In the genomic region with DNA sequence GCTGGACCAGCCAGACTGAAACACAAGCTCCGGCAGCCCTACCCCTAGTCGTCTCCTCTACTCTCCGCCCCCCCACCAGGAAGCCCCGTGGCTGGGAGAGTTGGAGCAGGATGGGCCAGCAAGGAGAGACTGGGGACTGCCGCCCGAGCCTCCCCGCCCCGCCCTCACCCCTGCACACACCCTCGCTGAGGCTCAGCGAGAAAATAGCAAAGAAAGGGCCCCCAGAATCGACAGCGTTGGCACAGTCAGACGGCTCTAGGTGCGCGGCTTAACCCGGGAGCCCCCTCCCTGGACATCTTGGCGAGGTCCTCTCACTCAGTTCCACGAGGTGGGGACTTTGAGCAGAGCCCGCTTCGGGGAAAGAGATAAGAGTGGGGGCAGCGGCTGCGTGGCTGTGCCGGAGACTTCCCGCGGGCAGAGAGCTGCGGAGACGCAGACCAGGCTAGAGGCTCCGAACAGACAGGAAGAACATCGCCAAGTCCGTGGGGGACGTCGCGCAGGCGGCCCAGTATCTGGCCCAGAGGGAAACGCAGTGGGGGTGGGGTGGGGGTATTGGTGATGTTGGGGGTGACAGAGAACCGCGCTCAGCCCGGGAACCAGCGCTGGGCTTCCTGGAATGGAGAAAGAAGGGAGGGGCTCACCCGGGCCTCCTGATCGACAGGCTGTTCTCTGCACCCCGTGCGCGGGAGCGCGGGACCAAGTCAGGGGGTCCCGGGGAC, we compare ENCODE assay signal across 6 cellular contexts. TPM values are rescaled to one million over a fixed set of nuclear protein-coding genes. Genes with fewer than 3 reads are reported as not detected.
DNase-seq lines count a peak whose midpoint lies in the region; ATAC-seq, FAIRE-seq and TF ChIP-seq lines count a peak whose summit lies in the region.

No MANE protein-coding gene starts in this region.

- WGBS in GM12878 (ENCODE audit: insufficient coverage, insufficient replicate concordance, low lambda C conversion rate, missing lambda C conversion rate), result 2% methylated on average over 32 of the region's 47 CpGs

- H3K4me3 ChIP-seq in GM06990 (replicated peaks; ENCODE audit: low read depth, low read length) (peak overlapping the region; percentile 61), GM12878 (peak overlapping the region; percentile 70; the same call in 1 of the 2 replicates)

- no peaks in the 10 kb centered on the region for H3K79me2 ChIP-seq in GM12878 (ENCODE audit: control insufficient read depth, insufficient read depth, low read length)

- POLR2A ChIA-PET in GM12878 (lab: Charles Lee), result interaction anchor here (1.0 to 1.9 kb wide), 2 partner anchors 12 to 15 kb away, joined by 4 to 8 read pairs; no protein-coding TSS in a partner anchor

- no peak overlapping the region for H3K27ac ChIP-seq in GM12878 (ENCODE audit: control insufficient read depth, insufficient read depth)

- no peak for TF ChIP-seq EP300 in GM12878 (IDR thresholded peaks at IDR 0.05; ENCODE audit: borderline replicate concordance in 1 of 2, control insufficient read depth in 1 of 2, low read depth in 2 of 2, low read length in 2 of 2)

- H2AFZ ChIP-seq in GM12878 (ENCODE audit: control insufficient read depth, low read depth, low read length), result peak overlapping the region; percentile 41

- no TSS peak for BruUV-seq in GM12878 (replicated peaks; lab: Mats Ljungman, UMichigan)

- no peak for TF ChIP-seq POLR2A in GM12878 (IDR thresholded peaks at IDR 0.05; ENCODE audit: low read depth, low read length)

- peak overlapping the region; percentile 68 for H3K4me3 Mint-ChIP-seq in natural killer cell treated with Interleukin-12 subunit alpha and Interleukin-12 subunit beta and Interleukin-15 and Interleukin-18, amount 100 ng/mL, for 72 hours

- no peak for ATAC-seq in GM12878
- ATAC-seq in natural killer cell treated with Interleukin-12 subunit alpha and Interleukin-12 subunit beta and Interleukin-15 and Interleukin-18, amount 100 ng/mL, for 72 hours, result no peak
- ATAC-seq in GM18861 (IDR thresholded peaks at IDR 0.05; ENCODE audit: unreplicated experiment), result no peak
- ATAC-seq in HG03097 (IDR thresholded peaks at IDR 0.05; ENCODE audit: low FRiP score, unreplicated experiment), result no peak

- no peaks in the 10 kb centered on the region for H4K20me1 ChIP-seq in GM12878 (ENCODE audit: control insufficient read depth, insufficient read depth)

- TF ChIP-seq RAD21 in GM12878 (IDR thresholded peaks at IDR 0.05; ENCODE audit: insufficient read depth, low read depth, low read length), result no peak

- intact Hi-C loops in GM12878 (cut with micrococcal nuclease; ENCODE audit: unreplicated experiment), result no loop called here

- H3K27ac Mint-ChIP-seq in natural killer cell treated with Interleukin-12 subunit alpha and Interleukin-12 subunit beta and Interleukin-15 and Interleukin-18, amount 100 ng/mL, for 72 hours, result peak overlapping the region in 1 of 2 donors; percentile 24

- peak overlapping the region; percentile 12; the same call in 1 of the 2 replicates for H3K9ac ChIP-seq in GM12878 (ENCODE audit: control insufficient read depth, insufficient read depth, low read length)

- DNase-seq in GM06990 (ENCODE audit: extremely low read depth, insufficient read length) (no peak), GM12878 (ENCODE audit: low read depth, low spot score) (no peak)
- DNase-seq in natural killer cell treated with Interleukin-12 subunit alpha and Interleukin-12 subunit beta and Interleukin-15 and Interleukin-18, amount 100 ng/mL, for 72 hours (ENCODE audit: low spot score), result no peak
- no peak for DNase-seq in effector CD8-positive, alpha-beta T cell (lab: John Stamatoyannopoulos, UW)

- in situ Hi-C loops in GM12878 (cut with MboI), result no loop called here

- peaks cover 35 to 36% of the 10 kb centered on the region in 2 donors for H3K4me1 Mint-ChIP-seq in natural killer cell treated with Interleukin-12 subunit alpha and Interleukin-12 subunit beta and Interleukin-15 and Interleukin-18, amount 100 ng/mL, for 72 hours (ENCODE audit: low read depth in 2 of 2)

- no peak for FAIRE-seq in GM12878 (lab: Jason Lieb, UNC)

- TF ChIP-seq CTCF in GM06990 (IDR thresholded peaks at IDR 0.05; ENCODE audit: insufficient read depth, low read length, poor library complexity, severe bottlenecking) (no peak), GM12878 (IDR thresholded peaks at IDR 0.05 in 2 of 3, conservative IDR thresholded peaks at IDR 0.05 in 1 of 3; ENCODE audit: control insufficient read depth in 2 of 3, extremely low read depth in 1 of 3, insufficient read depth in 1 of 3, low read depth in 3 of 3, low read length in 3 of 3) (no peak)

- H3K9me3 Mint-ChIP-seq in natural killer cell treated with Interleukin-12 subunit alpha and Interleukin-12 subunit beta and Interleukin-15 and Interleukin-18, amount 100 ng/mL, for 72 hours, result no peaks in the 10 kb centered on the region

- H3K36me3 ChIP-seq in GM06990 (ENCODE audit: control insufficient read depth, insufficient read depth, low read length), result no peaks in the 10 kb centered on the region
- no peaks in the 10 kb centered on the region for H3K36me3 ChIP-seq in GM12878 (ENCODE audit: control insufficient read depth in 2 of 2, insufficient read depth in 2 of 2, low read length in 1 of 2)

- no peaks in the 10 kb centered on the region for H3K9me3 ChIP-seq in GM12878 (replicated peaks; ENCODE audit: control insufficient read depth, insufficient read depth, low read length)

- peaks cover 14 to 30% of the 10 kb centered on the region in 2 donors for H3K27me3 Mint-ChIP-seq in natural killer cell treated with Interleukin-12 subunit alpha and Interleukin-12 subunit beta and Interleukin-15 and Interleukin-18, amount 100 ng/mL, for 72 hours

- H3K4me1 ChIP-seq in GM12878 (ENCODE audit: control insufficient read depth, insufficient read depth, low read length), result peaks cover 21% of the 10 kb centered on the region

- H3K27me3 ChIP-seq in GM06990 (replicated peaks; ENCODE audit: control insufficient read depth, insufficient read depth, low read length), result no peaks in the 10 kb centered on the region; the same call in none of the 2 replicates
- H3K27me3 ChIP-seq in GM12878 (replicated peaks in 1 of 2; ENCODE audit: control insufficient read depth in 2 of 2, insufficient read depth in 2 of 2, low read length in 1 of 2), result peaks cover 4 to 8% of the 10 kb centered on the region in 2 experiments; a peak in 3 of 4 replicates

- peak overlapping the region; percentile 83 for H3K4me2 ChIP-seq in GM12878 (ENCODE audit: control insufficient read depth, insufficient read depth)

- SMC1A ChIA-PET in GM12878 (lab: Charles Lee; ENCODE audit: uncharacterized antibody, unreplicated experiment), result interaction anchor here (1.9 to 6.5 kb wide), 2 partner anchors 11 to 19 kb away, joined by 4 to 32 read pairs; no protein-coding TSS in a partner anchor

- H3K36me3 Mint-ChIP-seq in natural killer cell treated with Interleukin-12 subunit alpha and Interleukin-12 subunit beta and Interleukin-15 and Interleukin-18, amount 100 ng/mL, for 72 hours, result peaks cover 16% of the 10 kb centered on the region

- RAD21 ChIA-PET in GM12878 (lab: Charles Lee; ENCODE audit: unreplicated experiment), result interaction anchor here (1.6 to 5.0 kb wide), 2 partner anchors 13 to 19 kb away, joined by 5 to 72 read pairs; no protein-coding TSS in a partner anchor

- CTCF ChIA-PET in GM12878 (lab: Yijun Ruan, JAX), result interaction anchor here (8.2 kb wide), 1 partner anchor 13 kb away, joined by 96 read pairs; no protein-coding TSS in a partner anchor

RNA-seq across cellular contexts. Expression of a gene that starts 1.0 kb away (rescaled TPM):
- total RNA-seq in GM12878 (2013; cell fraction: nucleolus; rRNA removed), result 0.59 and 0.84 TPM in 2 replicates
- total RNA-seq in GM12878 (2014; rRNA removed) (0.54 and 1.1 TPM in 2 replicates), GM12878 (2014; rRNA removed; fragmentation: Illumina TruSeq; extraction: Trizol) (0.22 and 0.46 TPM in 2 replicates), GM12878 (2021) (0.38 and 0.96 TPM in 2 replicates)
- polyA plus RNA-seq in GM12878 (2011; ENCODE audit: low read depth), result 1.1 TPM
- polyA plus RNA-seq in GM12878 (2011; rRNA removed) (1.6 TPM in 2 replicates), GM12878 (2014; fragmentation: Illumina TruSeq; extraction: Trizol) (0.32 and 0.33 TPM in 2 replicates), GM12878 (2014; fragmentation: Nextera tagmentation; extraction: Ambion mirVana) (under 1 TPM; 0.02 to 0.20 TPM), GM12878 (2014; rRNA removed) (0.84 and 1.1 TPM in 2 replicates), GM12878 (2016; fragmentation: Nextera tagmentation; extraction: Ambion mirVana) (1 to 10 TPM in 1 of 2 experiments, under 1 TPM in 1; 0.44 to 1.3 TPM)
- polyA plus RNA-seq in GM12878 (2011; cell fraction: cytosol; rRNA removed), result 0.97 and 1.0 TPM in 2 replicates
- 2.2 and 2.4 TPM in 2 replicates for polyA plus RNA-seq in GM12878 (2011; cell fraction: nucleus; rRNA removed)
- 0.87 and 1.7 TPM in 2 replicates for polyA plus RNA-seq in GM12878 (2012)
- polyA minus RNA-seq in GM12878 (2011; rRNA and poly(A)+ RNA removed), result 0.80 and 0.88 TPM in 2 replicates
- polyA minus RNA-seq in GM12878 (2011; cell fraction: cytosol; rRNA and poly(A)+ RNA removed), result 0.83 and 1.1 TPM in 2 replicates
- polyA minus RNA-seq in GM12878 (2011; cell fraction: nucleus; rRNA and poly(A)+ RNA removed), result 0.73 and 1.5 TPM in 2 replicates
- total RNA-seq in natural killer cell treated with Interleukin-12 subunit alpha and Interleukin-12 subunit beta and Interleukin-15 and Interleukin-18, amount 100 ng/mL, for 72 hours, result 1 to 10 TPM in 1 of 2 donors, not detected in 1; 1.3 TPM

RNA-seq across cellular contexts. Expression of a gene that starts 19.1 kb away (rescaled TPM):
- total RNA-seq in GM12878 (2013; cell fraction: nucleolus; rRNA removed), result 30.1 and 34.3 TPM in 2 replicates
- total RNA-seq in GM12878 (2014; rRNA removed) (16.0 and 17.2 TPM in 2 replicates), GM12878 (2014; rRNA removed; fragmentation: Illumina TruSeq; extraction: Trizol) (10.5 and 10.6 TPM in 2 replicates), GM12878 (2021) (24.6 and 28.9 TPM in 2 replicates)
- 11.5 TPM for polyA plus RNA-seq in GM12878 (2011; ENCODE audit: low read depth)
- polyA plus RNA-seq in GM12878 (2011; rRNA removed) (14.8 and 17.7 TPM in 2 replicates), GM12878 (2014; fragmentation: Illumina TruSeq; extraction: Trizol) (9.4 and 10.6 TPM in 2 replicates), GM12878 (2014; fragmentation: Nextera tagmentation; extraction: Ambion mirVana) (1 to 10 TPM; 1.0 to 3.2 TPM), GM12878 (2014; rRNA removed) (21.5 and 24.4 TPM in 2 replicates), GM12878 (2016; fragmentation: Nextera tagmentation; extraction: Ambion mirVana) (1 to 10 TPM; 5.2 to 5.5 TPM)
- 16.4 and 21.9 TPM in 2 replicates for polyA plus RNA-seq in GM12878 (2011; cell fraction: cytosol; rRNA removed)
- 173 and 195 TPM in 2 replicates for polyA plus RNA-seq in GM12878 (2011; cell fraction: nucleus; rRNA removed)
- 21.7 and 28.2 TPM in 2 replicates for polyA plus RNA-seq in GM12878 (2012)
- polyA minus RNA-seq in GM12878 (2011; rRNA and poly(A)+ RNA removed), result 8.6 and 10.9 TPM in 2 replicates
- 6.8 and 7.5 TPM in 2 replicates for polyA minus RNA-seq in GM12878 (2011; cell fraction: cytosol; rRNA and poly(A)+ RNA removed)
- 16.0 and 24.7 TPM in 2 replicates for polyA minus RNA-seq in GM12878 (2011; cell fraction: nucleus; rRNA and poly(A)+ RNA removed)
- 10 to 100 TPM; 29.5 to 50.6 TPM for total RNA-seq in natural killer cell treated with Interleukin-12 subunit alpha and Interleukin-12 subunit beta and Interleukin-15 and Interleukin-18, amount 100 ng/mL, for 72 hours

RNA-seq across cellular contexts. Expression of a gene that starts 39.7 kb away (rescaled TPM):
- total RNA-seq in GM12878 (2013; cell fraction: nucleolus; rRNA removed), result 1,060 and 1,082 TPM in 2 replicates
- 6,385 and 6,584 TPM in 2 replicates for total RNA-seq in GM12878 (2014; rRNA removed)
- 4,111 and 4,251 TPM in 2 replicates for total RNA-seq in GM12878 (2014; rRNA removed; fragmentation: Illumina TruSeq; extraction: Trizol)
- 2,742 and 2,873 TPM in 2 replicates for total RNA-seq in GM12878 (2021)
- 2,498 TPM for polyA plus RNA-seq in GM12878 (2011; ENCODE audit: low read depth)
- 2,058 and 4,963 TPM in 2 replicates for polyA plus RNA-seq in GM12878 (2011; rRNA removed)
- 6,471 and 7,747 TPM in 2 replicates for polyA plus RNA-seq in GM12878 (2011; cell fraction: cytosol; rRNA removed)
- polyA plus RNA-seq in GM12878 (2011; cell fraction: nucleus; rRNA removed), result 2,792 and 3,345 TPM in 2 replicates
- 4,319 and 4,635 TPM in 2 replicates for polyA plus RNA-seq in GM12878 (2012)
- polyA plus RNA-seq in GM12878 (2014; fragmentation: Illumina TruSeq; extraction: Trizol), result 2,869 and 4,083 TPM in 2 replicates
- 1,000 to 10,000 TPM; 3,729 to 5,412 TPM for polyA plus RNA-seq in GM12878 (2014; fragmentation: Nextera tagmentation; extraction: Ambion mirVana)
- polyA plus RNA-seq in GM12878 (2014; rRNA removed), result 5,813 and 5,897 TPM in 2 replicates
- polyA plus RNA-seq in GM12878 (2016; fragmentation: Nextera tagmentation; extraction: Ambion mirVana), result 1,000 to 10,000 TPM; 1,365 to 1,424 TPM
- 6,568 and 9,193 TPM in 2 replicates for polyA minus RNA-seq in GM12878 (2011; rRNA and poly(A)+ RNA removed)
- polyA minus RNA-seq in GM12878 (2011; cell fraction: cytosol; rRNA and poly(A)+ RNA removed), result 1,862 and 1,930 TPM in 2 replicates
- polyA minus RNA-seq in GM12878 (2011; cell fraction: nucleus; rRNA and poly(A)+ RNA removed), result 910 and 1,213 TPM in 2 replicates
- 1,000 to 10,000 TPM; 1,525 to 1,671 TPM for total RNA-seq in natural killer cell treated with Interleukin-12 subunit alpha and Interleukin-12 subunit beta and Interleukin-15 and Interleukin-18, amount 100 ng/mL, for 72 hours

RNA-seq across cellular contexts. Expression of a gene that starts 56.6 kb away (rescaled TPM):
- 0.20 and 0.56 TPM in 2 replicates for total RNA-seq in GM12878 (2013; cell fraction: nucleolus; rRNA removed)
- total RNA-seq in GM12878 (2014; rRNA removed) (not detected in 2 replicates), GM12878 (2014; rRNA removed; fragmentation: Illumina TruSeq; extraction: Trizol) (not detected in 2 replicates), GM12878 (2021) (not detected in 2 replicates)
- not detected for polyA plus RNA-seq in GM12878 (2011; ENCODE audit: low read depth)
- polyA plus RNA-seq in GM12878 (2011; rRNA removed) (0.14 and 0.26 TPM in 2 replicates), GM12878 (2014; fragmentation: Illumina TruSeq; extraction: Trizol) (0.11 TPM in 1 of 2 replicates, not detected in the other), GM12878 (2014; fragmentation: Nextera tagmentation; extraction: Ambion mirVana) (not detected), GM12878 (2014; rRNA removed) (not detected in 2 replicates), GM12878 (2016; fragmentation: Nextera tagmentation; extraction: Ambion mirVana) (not detected)
- polyA plus RNA-seq in GM12878 (2011; cell fraction: cytosol; rRNA removed), result 0.09 and 0.13 TPM in 2 replicates
- 0.22 and 0.25 TPM in 2 replicates for polyA plus RNA-seq in GM12878 (2011; cell fraction: nucleus; rRNA removed)
- polyA plus RNA-seq in GM12878 (2012), result not detected in 2 replicates
- 0.05 and 0.88 TPM in 2 replicates for polyA minus RNA-seq in GM12878 (2011; rRNA and poly(A)+ RNA removed)
- polyA minus RNA-seq in GM12878 (2011; cell fraction: cytosol; rRNA and poly(A)+ RNA removed), result not detected in 2 replicates
- polyA minus RNA-seq in GM12878 (2011; cell fraction: nucleus; rRNA and poly(A)+ RNA removed), result 0.24 and 0.29 TPM in 2 replicates
- total RNA-seq in natural killer cell treated with Interleukin-12 subunit alpha and Interleukin-12 subunit beta and Interleukin-15 and Interleukin-18, amount 100 ng/mL, for 72 hours, result not detected

RNA-seq across cellular contexts. Expression of a gene that starts 56.9 kb away (rescaled TPM):
- total RNA-seq in GM12878 (2013; cell fraction: nucleolus; rRNA removed), result 46.6 and 48.5 TPM in 2 replicates
- total RNA-seq in GM12878 (2014; rRNA removed) (6.5 and 7.1 TPM in 2 replicates), GM12878 (2014; rRNA removed; fragmentation: Illumina TruSeq; extraction: Trizol) (10.1 and 11.5 TPM in 2 replicates), GM12878 (2021) (8.4 and 8.6 TPM in 2 replicates)
- 5.9 TPM for polyA plus RNA-seq in GM12878 (2011; ENCODE audit: low read depth)
- polyA plus RNA-seq in GM12878 (2011; rRNA removed) (24.3 and 34.0 TPM in 2 replicates), GM12878 (2014; fragmentation: Illumina TruSeq; extraction: Trizol) (12.4 and 14.7 TPM in 2 replicates), GM12878 (2014; fragmentation: Nextera tagmentation; extraction: Ambion mirVana) (1 to 10 TPM; 1.4 to 3.4 TPM), GM12878 (2014; rRNA removed) (11.6 and 13.4 TPM in 2 replicates), GM12878 (2016; fragmentation: Nextera tagmentation; extraction: Ambion mirVana) (1 to 10 TPM; 6.8 to 7.9 TPM)
- polyA plus RNA-seq in GM12878 (2011; cell fraction: cytosol; rRNA removed), result 12.3 and 13.7 TPM in 2 replicates
- 31.5 and 38.7 TPM in 2 replicates for polyA plus RNA-seq in GM12878 (2011; cell fraction: nucleus; rRNA removed)
- 10.7 and 12.3 TPM in 2 replicates for polyA plus RNA-seq in GM12878 (2012)
- polyA minus RNA-seq in GM12878 (2011; rRNA and poly(A)+ RNA removed), result 19.5 and 28.6 TPM in 2 replicates
- polyA minus RNA-seq in GM12878 (2011; cell fraction: cytosol; rRNA and poly(A)+ RNA removed), result 6.1 and 7.9 TPM in 2 replicates
- 15.4 and 24.9 TPM in 2 replicates for polyA minus RNA-seq in GM12878 (2011; cell fraction: nucleus; rRNA and poly(A)+ RNA removed)
- 10 to 100 TPM; 22.3 to 33.2 TPM for total RNA-seq in natural killer cell treated with Interleukin-12 subunit alpha and Interleukin-12 subunit beta and Interleukin-15 and Interleukin-18, amount 100 ng/mL, for 72 hours
